ENCODE assay signal across 1 cellular context in the genomic region with DNA sequence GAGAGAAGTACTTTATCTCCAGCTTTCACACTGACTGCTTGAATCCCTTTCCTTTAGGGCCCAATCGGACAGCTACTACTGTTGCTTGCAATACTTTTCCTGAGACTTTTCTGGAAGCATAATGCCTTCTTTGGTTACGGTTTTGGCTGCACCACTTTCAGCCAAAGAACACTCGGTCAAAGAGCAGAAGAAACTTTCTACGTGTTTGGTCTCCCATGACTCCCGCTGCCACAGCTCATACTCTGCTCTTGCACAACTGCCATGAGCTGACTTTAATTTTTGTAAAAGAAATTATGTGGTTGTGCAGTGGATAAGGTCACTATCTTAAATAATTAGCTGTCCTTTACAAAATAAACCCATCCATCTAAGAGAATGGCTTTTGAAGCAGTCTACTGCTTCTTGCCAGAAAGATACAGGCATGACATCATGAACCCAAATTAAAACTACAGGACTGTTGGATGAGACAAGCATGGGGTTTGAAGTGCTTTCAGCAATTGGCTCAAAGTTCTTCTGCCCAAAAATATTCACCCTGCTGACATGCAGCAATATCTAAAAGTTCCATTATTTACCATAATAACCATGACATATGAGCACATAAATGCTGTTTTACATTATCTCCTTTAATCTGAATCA.
TF ChIP-seq lines count a peak whose summit lies in the region.

No MANE protein-coding gene starts in this region.

TF ChIP-seq in GM12878, 131 proteins besides CTCF, POLR2A, EP300 and RAD21:
- TF ChIP-seq IKZF1 (conservative IDR thresholded peaks at IDR 0.05) (no peak), RBBP5 (conservative IDR thresholded peaks at IDR 0.05) (no peak), GATAD2B (conservative IDR thresholded peaks at IDR 0.05; ENCODE audit: low read depth) (no peak), GABPA (IDR thresholded peaks at IDR 0.05; ENCODE audit: low read depth) (no peak), JUND (IDR thresholded peaks at IDR 0.05; ENCODE audit: low read depth, low read length) (no peak), NR2C1 (IDR thresholded peaks at IDR 0.05) (no peak), NR2F1 (conservative IDR thresholded peaks at IDR 0.05) (no peak), MYB (IDR thresholded peaks at IDR 0.05; ENCODE audit: borderline replicate concordance, low read depth, low read length) (no peak), CBFB (IDR thresholded peaks at IDR 0.05; ENCODE audit: low read depth) (no peak)
- TF ChIP-seq, protein P1, sequence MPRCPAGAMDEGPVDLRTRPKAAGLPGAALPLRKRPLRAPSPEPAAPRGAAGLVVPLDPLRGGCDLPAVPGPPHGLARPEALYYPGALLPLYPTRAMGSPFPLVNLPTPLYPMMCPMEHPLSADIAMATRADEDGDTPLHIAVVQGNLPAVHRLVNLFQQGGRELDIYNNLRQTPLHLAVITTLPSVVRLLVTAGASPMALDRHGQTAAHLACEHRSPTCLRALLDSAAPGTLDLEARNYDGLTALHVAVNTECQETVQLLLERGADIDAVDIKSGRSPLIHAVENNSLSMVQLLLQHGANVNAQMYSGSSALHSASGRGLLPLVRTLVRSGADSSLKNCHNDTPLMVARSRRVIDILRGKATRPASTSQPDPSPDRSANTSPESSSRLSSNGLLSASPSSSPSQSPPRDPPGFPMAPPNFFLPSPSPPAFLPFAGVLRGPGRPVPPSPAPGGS (IDR thresholded peaks at IDR 0.05; ENCODE audit: borderline replicate concordance, insufficient read depth, low read depth, low read length, poor library complexity, severe bottlenecking): no peak
- TF ChIP-seq, protein P2, sequence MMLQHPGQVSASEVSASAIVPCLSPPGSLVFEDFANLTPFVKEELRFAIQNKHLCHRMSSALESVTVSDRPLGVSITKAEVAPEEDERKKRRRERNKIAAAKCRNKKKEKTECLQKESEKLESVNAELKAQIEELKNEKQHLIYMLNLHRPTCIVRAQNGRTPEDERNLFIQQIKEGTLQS (IDR thresholded peaks at IDR 0.05; ENCODE audit: borderline replicate concordance, extremely low read depth, low read depth, low read length): no peak
TF ChIP-seq in GM12878: peak in this region for 0.
